Comparison of ENCODE assay signal across 8 cellular contexts in the genomic region with DNA sequence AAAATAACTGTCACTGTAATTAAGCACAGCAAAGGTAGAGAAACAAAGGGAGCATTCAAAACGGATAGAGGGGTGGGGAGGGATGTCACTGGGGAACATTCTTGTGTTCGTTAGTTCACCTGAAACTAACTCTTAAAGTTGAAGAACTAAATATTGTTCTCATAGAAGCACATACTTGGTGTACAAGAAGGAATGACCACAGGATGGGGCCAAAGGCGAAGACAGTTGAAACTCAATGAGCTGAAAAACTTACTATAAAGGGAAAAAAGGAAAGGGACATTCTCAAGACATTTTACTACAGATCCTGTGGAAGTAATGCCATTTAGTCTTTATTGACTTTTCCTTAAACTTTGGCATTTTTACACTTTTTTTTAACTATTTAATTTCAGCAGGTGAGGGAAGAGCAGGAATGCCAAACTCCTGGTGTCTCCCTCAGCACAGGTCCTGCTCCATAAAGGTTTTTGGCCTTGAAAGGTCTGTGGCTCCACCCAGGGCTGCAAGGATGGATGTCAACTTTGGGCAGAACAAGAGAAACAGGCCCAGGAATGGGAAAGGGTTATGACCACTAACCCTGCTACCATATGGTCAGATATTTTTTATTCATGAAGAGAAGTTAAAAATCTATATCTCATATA.
A peak's percentile ranks its signal among the peaks of the same experiment; 100 is the strongest.
DNase-seq lines count a peak whose midpoint lies in the region; ATAC-seq, FAIRE-seq and TF ChIP-seq lines count a peak whose summit lies in the region.

No MANE protein-coding gene starts in this region.

- no peaks in the 10 kb centered on the region for H3K27me3 ChIP-seq in adipocyte (replicated peaks; ENCODE audit: control insufficient read depth, insufficient read depth, low read length)
- no peaks in the 10 kb centered on the region for H3K27me3 ChIP-seq in keratinocyte (ENCODE audit: control insufficient read depth, extremely low read depth, insufficient read depth, low read length)

- TF ChIP-seq CTCF in AG10803 (conservative IDR thresholded peaks at IDR 0.05; ENCODE audit: low read length) (peak; percentile 85), keratinocyte (optimal IDR thresholded peaks at IDR 0.05 in 1 of 3, IDR thresholded peaks at IDR 0.05 in 1 of 3, conservative IDR thresholded peaks at IDR 0.05 in 1 of 3; ENCODE audit: extremely low read depth in 1 of 3, insufficient read depth in 2 of 3, low read length in 3 of 3) (peak; percentile 20 to 47 (median 35)), omental fat pad (IDR thresholded peaks at IDR 0.05) (no peak)

- H3K27ac Mint-ChIP-seq in activated T-cell treated with anti-CD3 and anti-CD28 coated beads, Interleukin-2, amount 50 U/mL, for 24 hours = no peak overlapping the region

- dilution Hi-C loops in keratinocyte (cut with MboI; ENCODE audit: extremely low pct_ligation_motif_present, low sequenced_read_pairs) = no loop called here

- H3K36me3 Mint-ChIP-seq in activated T-cell treated with anti-CD3 and anti-CD28 coated beads, Interleukin-2, amount 50 U/mL, for 24 hours (ENCODE audit: low read depth) = no peaks in the 10 kb centered on the region

- H3K9me3 ChIP-seq in adipocyte (ENCODE audit: control insufficient read depth, low read length) (no peaks in the 10 kb centered on the region), keratinocyte (ENCODE audit: control insufficient read depth, low read depth, low read length) (no peaks in the 10 kb centered on the region)

- ATAC-seq in GM18861 (IDR thresholded peaks at IDR 0.05; ENCODE audit: unreplicated experiment) (peak; percentile 53), omental fat pad (ENCODE audit: low FRiP score) (no peak)

- H3K4me3 ChIP-seq in AG10803 (ENCODE audit: low read length) (no peak overlapping the region), adipocyte (ENCODE audit: low read length) (no peak overlapping the region), keratinocyte (ENCODE audit: control insufficient read depth in 2 of 3, extremely low read depth in 1 of 3, insufficient read depth in 2 of 3, low read depth in 1 of 3, low read length in 3 of 3) (no peak overlapping the region)

- no peaks in the 10 kb centered on the region for H3K4me1 ChIP-seq in adipocyte (ENCODE audit: control insufficient read depth, insufficient read depth, low read length)
- H3K4me1 ChIP-seq in keratinocyte (ENCODE audit: control insufficient read depth, extremely low read depth, insufficient read depth, low read length) = peaks cover 9% of the 10 kb centered on the region

- H3K9me1 ChIP-seq in keratinocyte (ENCODE audit: control insufficient read depth, extremely low read depth, insufficient read depth, low read length) = no peaks in the 10 kb centered on the region

- no peaks in the 10 kb centered on the region for H4K20me1 ChIP-seq in keratinocyte (ENCODE audit: control insufficient read depth, extremely low read depth, insufficient read depth, low read length)

- no peaks in the 10 kb centered on the region for H3K9me3 Mint-ChIP-seq in activated T-cell treated with anti-CD3 and anti-CD28 coated beads, Interleukin-2, amount 50 U/mL, for 24 hours

- H3K27ac ChIP-seq in keratinocyte (ENCODE audit: control insufficient read depth, insufficient read depth, low read length) = no peak overlapping the region

- H3K4me1 Mint-ChIP-seq in activated T-cell treated with anti-CD3 and anti-CD28 coated beads, Interleukin-2, amount 50 U/mL, for 24 hours (ENCODE audit: low read depth) = peaks cover 19% of the 10 kb centered on the region

- peak overlapping the region; percentile 41 for H2AFZ ChIP-seq in keratinocyte (ENCODE audit: control insufficient read depth, low read length)

- H3K4me2 ChIP-seq in keratinocyte (ENCODE audit: control insufficient read depth, extremely low read depth, insufficient read depth, low read depth, low read length) = peak overlapping the region; percentile 29

- peak overlapping the region; percentile 32 for H3K9ac ChIP-seq in adipocyte (ENCODE audit: low read length)
- H3K9ac ChIP-seq in keratinocyte (ENCODE audit: control insufficient read depth, extremely low read depth, insufficient read depth, low read length) = no peak overlapping the region

- H3K36me3 ChIP-seq in adipocyte (ENCODE audit: control insufficient read depth, insufficient read depth, low read length, severe bottlenecking) (no peaks in the 10 kb centered on the region), keratinocyte (ENCODE audit: control insufficient read depth in 2 of 2, extremely low read depth in 1 of 2, insufficient read depth in 2 of 2, low read length in 2 of 2) (no peaks in the 10 kb centered on the region)

- H3K4me3 Mint-ChIP-seq in activated T-cell treated with anti-CD3 and anti-CD28 coated beads, Interleukin-2, amount 50 U/mL, for 24 hours = no peak overlapping the region

- no peaks in the 10 kb centered on the region for H3K79me2 ChIP-seq in keratinocyte (ENCODE audit: control insufficient read depth, insufficient read depth, low read length)

- H3K27me3 Mint-ChIP-seq in activated T-cell treated with anti-CD3 and anti-CD28 coated beads, Interleukin-2, amount 50 U/mL, for 24 hours = no peaks in the 10 kb centered on the region

- peak; percentile 79 for FAIRE-seq in keratinocyte (lab: Jason Lieb, UNC)

- DNase-seq in AG10803 (ENCODE audit: low read depth) = peak; percentile 74
- peak; percentile 17 for DNase-seq in HS-27A (ENCODE audit: low read depth)
- peak; percentile 81 for DNase-seq in adipocyte (ENCODE audit: low read depth)
- DNase-seq in keratinocyte (ENCODE audit: low read depth, low spot score) = no peak
- DNase-seq in omental fat pad (ENCODE audit: low spot score) = no peak
- DNase-seq in activated T-cell treated with anti-CD3 and anti-CD28 coated beads, Interleukin-2, amount 50 U/mL, for 24 hours = no peak
- DNase-seq in activated CD4-positive, alpha-beta T cell treated with anti-CD3 and anti-CD28 coated beads for 1 hour = no peak

Comparison
In these comparisons a context has a peak if more than half of its experiments do, and no peak if none do; other contexts are left out.
1. DNase-seq: peak in AG10803 (single experiment), HS-27A (single experiment) and adipocyte (single experiment); none in keratinocyte (single experiment), omental fat pad (single experiment), activated T-cell treated with anti-CD3 and anti-CD28 coated beads, Interleukin-2, amount 50 U/mL, for 24 hours (single experiment) and activated CD4-positive, alpha-beta T cell treated with anti-CD3 and anti-CD28 coated beads for 1 hour (single experiment).
2. CTCF ChIP-seq: peak in AG10803 (single experiment) and keratinocyte (3 of 3); none in omental fat pad (0 of 3).